In the genomic region with DNA sequence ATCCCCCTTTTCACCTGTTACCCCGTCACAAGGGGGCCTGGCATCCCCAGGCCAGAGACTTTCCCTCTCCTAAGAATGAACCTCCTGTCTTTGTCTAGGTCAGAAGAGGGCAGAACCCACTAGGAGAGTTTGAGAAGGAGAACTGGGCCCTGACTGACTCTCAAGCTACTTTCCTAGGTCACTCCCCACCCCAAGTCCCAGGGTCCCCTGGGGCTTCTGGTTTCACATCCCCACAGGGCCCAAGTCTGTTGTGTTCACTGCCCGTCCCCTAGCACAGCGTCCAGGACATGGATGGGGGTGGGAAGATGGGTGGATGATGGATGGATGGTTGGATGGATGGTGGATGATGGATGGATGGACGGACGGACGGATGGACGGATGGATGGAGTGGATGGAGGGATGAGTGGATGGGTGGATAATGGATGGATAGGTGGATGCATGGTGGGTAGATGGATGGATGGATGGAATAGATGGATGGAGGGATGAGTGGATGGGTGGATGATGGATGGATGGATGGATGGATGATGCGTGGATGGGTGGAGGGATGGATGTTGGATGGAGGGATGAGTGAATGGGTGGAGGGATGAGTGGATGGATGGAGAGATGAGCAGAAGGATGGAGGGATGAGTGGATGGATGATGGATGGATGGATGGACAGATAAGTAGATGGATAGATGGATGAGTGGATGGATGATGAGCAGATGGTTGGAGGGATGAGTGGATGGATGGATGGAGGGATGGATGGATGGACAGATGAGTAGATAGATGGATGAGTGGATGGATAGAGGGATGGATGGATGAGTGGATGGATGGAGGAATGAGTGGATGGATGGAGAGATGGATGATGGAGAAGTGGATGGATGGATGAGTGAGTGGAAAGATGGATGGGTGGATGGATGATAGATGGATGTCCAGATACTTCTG, we compare ENCODE assay signal across 1 cellular context.
TF ChIP-seq lines count a peak whose summit lies in the region.

No MANE protein-coding gene starts in this region.

TF ChIP-seq in HepG2, 621 proteins besides CTCF, POLR2A, EP300 and RAD21 (continued from another document):
- TF ChIP-seq, protein P1, sequence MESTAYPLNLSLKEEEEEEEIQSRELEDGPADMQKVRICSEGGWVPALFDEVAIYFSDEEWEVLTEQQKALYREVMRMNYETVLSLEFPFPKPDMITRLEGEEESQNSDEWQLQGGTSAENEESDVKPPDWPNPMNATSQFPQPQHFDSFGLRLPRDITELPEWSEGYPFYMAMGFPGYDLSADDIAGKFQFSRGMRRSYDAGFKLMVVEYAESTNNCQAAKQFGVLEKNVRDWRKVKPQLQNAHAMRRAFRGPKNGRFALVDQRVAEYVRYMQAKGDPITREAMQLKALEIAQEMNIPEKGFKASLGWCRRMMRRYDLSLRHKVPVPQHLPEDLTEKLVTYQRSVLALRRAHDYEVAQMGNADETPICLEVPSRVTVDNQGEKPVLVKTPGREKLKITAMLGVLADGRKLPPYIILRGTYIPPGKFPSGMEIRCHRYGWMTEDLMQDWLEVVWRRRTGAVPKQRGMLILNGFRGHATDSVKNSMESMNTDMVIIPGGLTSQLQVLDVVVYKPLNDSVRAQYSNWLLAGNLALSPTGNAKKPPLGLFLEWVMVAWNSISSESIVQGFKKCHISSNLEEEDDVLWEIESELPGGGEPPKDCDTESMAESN (CRISPR knock-in tag; conservative IDR thresholded peaks at IDR 0.05) = no peak
- no peak for TF ChIP-seq CENPT (CRISPR knock-in tag; IDR thresholded peaks at IDR 0.05; ENCODE audit: low read depth)
- no peak for TF ChIP-seq FOSL1 (CRISPR knock-in tag; IDR thresholded peaks at IDR 0.05; ENCODE audit: borderline replicate concordance)
- TF ChIP-seq, protein P2, sequence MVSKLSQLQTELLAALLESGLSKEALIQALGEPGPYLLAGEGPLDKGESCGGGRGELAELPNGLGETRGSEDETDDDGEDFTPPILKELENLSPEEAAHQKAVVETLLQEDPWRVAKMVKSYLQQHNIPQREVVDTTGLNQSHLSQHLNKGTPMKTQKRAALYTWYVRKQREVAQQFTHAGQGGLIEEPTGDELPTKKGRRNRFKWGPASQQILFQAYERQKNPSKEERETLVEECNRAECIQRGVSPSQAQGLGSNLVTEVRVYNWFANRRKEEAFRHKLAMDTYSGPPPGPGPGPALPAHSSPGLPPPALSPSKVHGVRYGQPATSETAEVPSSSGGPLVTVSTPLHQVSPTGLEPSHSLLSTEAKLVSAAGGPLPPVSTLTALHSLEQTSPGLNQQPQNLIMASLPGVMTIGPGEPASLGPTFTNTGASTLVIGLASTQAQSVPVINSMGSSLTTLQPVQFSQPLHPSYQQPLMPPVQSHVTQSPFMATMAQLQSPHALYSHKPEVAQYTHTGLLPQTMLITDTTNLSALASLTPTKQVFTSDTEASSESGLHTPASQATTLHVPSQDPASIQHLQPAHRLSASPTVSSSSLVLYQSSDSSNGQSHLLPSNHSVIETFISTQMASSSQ (IDR thresholded peaks at IDR 0.05; ENCODE audit: low read depth) = no peak
- TF ChIP-seq, protein P2 (CRISPR knock-in tag; IDR thresholded peaks at IDR 0.05; ENCODE audit: borderline replicate concordance) = no peak
